In the genomic region with DNA sequence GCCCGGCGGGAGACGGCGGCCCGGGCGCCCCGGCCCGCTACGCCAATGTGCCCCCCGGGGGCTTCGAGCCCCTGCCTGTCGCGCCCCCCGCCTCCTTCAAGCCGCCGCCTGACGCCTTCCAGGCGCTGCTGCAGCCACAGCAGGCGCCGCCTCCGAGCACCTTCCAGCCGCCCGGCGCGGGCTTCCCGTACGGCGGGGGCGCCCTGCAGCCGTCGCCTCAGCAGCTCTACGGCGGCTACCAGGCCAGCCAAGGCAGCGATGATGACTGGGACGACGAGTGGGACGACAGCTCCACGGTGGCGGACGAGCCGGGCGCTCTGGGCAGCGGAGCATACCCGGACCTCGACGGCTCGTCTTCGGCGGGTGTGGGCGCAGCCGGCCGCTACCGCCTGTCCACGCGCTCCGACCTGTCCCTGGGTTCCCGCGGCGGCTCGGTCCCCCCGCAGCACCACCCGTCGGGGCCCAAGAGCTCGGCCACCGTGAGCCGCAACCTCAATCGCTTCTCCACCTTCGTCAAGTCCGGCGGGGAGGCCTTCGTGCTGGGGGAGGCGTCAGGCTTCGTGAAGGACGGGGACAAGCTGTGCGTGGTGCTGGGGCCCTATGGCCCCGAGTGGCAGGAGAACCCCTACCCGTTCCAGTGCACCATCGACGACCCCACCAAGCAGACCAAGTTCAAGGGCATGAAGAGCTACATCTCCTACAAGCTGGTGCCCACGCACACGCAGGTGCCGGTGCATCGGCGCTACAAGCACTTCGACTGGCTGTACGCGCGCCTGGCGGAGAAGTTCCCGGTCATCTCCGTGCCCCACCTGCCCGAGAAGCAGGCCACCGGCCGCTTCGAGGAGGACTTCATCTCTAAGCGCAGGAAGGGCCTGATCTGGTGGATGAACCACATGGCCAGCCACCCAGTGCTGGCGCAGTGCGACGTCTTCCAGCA, we compare ENCODE assay signal across 8 cellular contexts. TPM values are rescaled to one million over a fixed set of nuclear protein-coding genes. Genes with fewer than 3 reads are reported as not detected.
DNase-seq lines count a peak whose midpoint lies in the region; ATAC-seq, FAIRE-seq and TF ChIP-seq lines count a peak whose summit lies in the region.

No MANE protein-coding gene starts in this region.

- WGBS in A549 (ENCODE audit: missing lambda C conversion rate): 85% methylated on average over 47 of the region's 99 CpGs
- no CpG with 5 or more reads among the region's 99 CpGs for WGBS in iPS DF 6.9 (ENCODE audit: insufficient coverage, insufficient read length)

- CTCF ChIA-PET in A549 (lab: Yijun Ruan, JAX): interaction anchor here (0.6 to 4.7 kb wide), 47 partner anchors 8 to 641 kb away, joined by 3 to 89 read pairs (median 6); partner anchors contain the start of gene GPX8

- DNase-seq in A549 (ENCODE audit: low read depth in 1 of 2, low spot score in 1 of 2) (peak; percentile 17 to 28), T follicular helper cell (ENCODE audit: low read depth) (peak; percentile 30), ascending aorta (ENCODE audit: low spot score in 2 of 2) (peak in 1 of 2 donors; percentile 79), iPS DF 6.9 (ENCODE audit: low read depth, low spot score) (no peak)

- no peak for TF ChIP-seq RAD21 in A549 (conservative IDR thresholded peaks at IDR 0.05 in 1 of 2, IDR thresholded peaks at IDR 0.05 in 1 of 2)

- POLR2A ChIA-PET in A549 (lab: Yijun Ruan, JAX): interaction anchor here (0.6 to 2.7 kb wide), 2 partner anchors 204 to 641 kb away, joined by 5 to 11 read pairs; partner anchors contain the start of gene GPX8

- TF ChIP-seq EP300 in A549 (IDR thresholded peaks at IDR 0.05): no peak

- H3K4me2 ChIP-seq in A549: peak overlapping the region; percentile 92

- H3K4me3 ChIP-seq in A549 (peak overlapping the region; percentile 87), ascending aorta (peak overlapping the region; percentile 93 to 96), iPS DF 6.9 (ENCODE audit: low read length) (peak overlapping the region; percentile 88; the same call in 1 of the 2 replicates), skin epidermis (peak overlapping the region; percentile 76 to 98 (median 91))

- H3K4me1 ChIP-seq in A549: peaks cover 8% of the 10 kb centered on the region; the same call in 1 of the 3 replicates
- peaks cover 2 to 13% of the 10 kb centered on the region in 2 donors for H3K4me1 ChIP-seq in ascending aorta
- peaks cover 8% of the 10 kb centered on the region for H3K4me1 ChIP-seq in iPS DF 6.9 (ENCODE audit: control insufficient read depth, insufficient read depth, low read length)

- ATAC-seq in A549 (peak; percentile 65 to 69), GM19023 (IDR thresholded peaks at IDR 0.05; ENCODE audit: unreplicated experiment) (peak; percentile 32), HG03378 (IDR thresholded peaks at IDR 0.05; ENCODE audit: unreplicated experiment) (peak; percentile 19), GM18520 (IDR thresholded peaks at IDR 0.05; ENCODE audit: unreplicated experiment) (no peak)

- FAIRE-seq in A549 (lab: Jason Lieb, UNC): no peak

- H3K36me3 ChIP-seq in ascending aorta (peaks cover 0 to 26% of the 10 kb centered on the region in 2 donors), iPS DF 6.9 (ENCODE audit: control insufficient read depth, insufficient read depth, low read length) (no peaks in the 10 kb centered on the region)

- H3K27me3 ChIP-seq in ascending aorta (no peaks in the 10 kb centered on the region), iPS DF 6.9 (ENCODE audit: control insufficient read depth, insufficient read depth, low read length) (no peaks in the 10 kb centered on the region; the same call in 1 of the 2 replicates)

- TF ChIP-seq CTCF in A549 (IDR thresholded peaks at IDR 0.05) (no peak), ascending aorta (IDR thresholded peaks at IDR 0.05) (peak in 1 of 3 experiments; percentile 5)

- H3K27ac ChIP-seq in A549 (peak overlapping the region; percentile 79 to 98), ascending aorta (peak overlapping the region; percentile 95 to 97), iPS DF 6.9 (ENCODE audit: low read length) (no peak overlapping the region), skin epidermis (peak overlapping the region; percentile 79 to 99 (median 93))

- TF ChIP-seq POLR2A in A549 (IDR thresholded peaks at IDR 0.05; ENCODE audit: low read length): no peak

- intact Hi-C loops in ascending aorta (cut with DNase I): loop anchor here (1.0 to 10.0 kb wide), 4 partner anchors 128 to 636 kb away; no protein-coding TSS in a partner anchor

- H3K9me3 ChIP-seq in A549 (no peaks in the 10 kb centered on the region), ascending aorta (no peaks in the 10 kb centered on the region), iPS DF 6.9 (ENCODE audit: control insufficient read depth, insufficient read depth, low read length) (no peaks in the 10 kb centered on the region)

TF ChIP-seq in A549, 52 proteins besides CTCF, POLR2A, EP300 and RAD21:
- TF ChIP-seq RARB (CRISPR knock-in tag; IDR thresholded peaks at IDR 0.05): no peak
- TF ChIP-seq, protein P1, sequence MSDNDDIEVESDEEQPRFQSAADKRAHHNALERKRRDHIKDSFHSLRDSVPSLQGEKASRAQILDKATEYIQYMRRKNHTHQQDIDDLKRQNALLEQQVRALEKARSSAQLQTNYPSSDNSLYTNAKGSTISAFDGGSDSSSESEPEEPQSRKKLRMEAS (IDR thresholded peaks at IDR 0.05): 0 out of 2 replicates have a peak, but pooled peaks have one; percentile 1
- no peak for TF ChIP-seq ZSCAN20 (CRISPR knock-in tag; IDR thresholded peaks at IDR 0.05)

RNA-seq across cellular contexts. Expression of gene SNX18, which starts 0.9 kb away (rescaled TPM):
- polyA plus RNA-seq in A549 (2011; rRNA removed) (6.4 and 8.1 TPM in 2 replicates), A549 (2017; fragmentation: RNase III; extraction: RNeasy Plus Mini Kit Qiagen cat#74134 plus additional on column Dnase treatment) (6.5 to 7.5 TPM (median 7.1 TPM) in 3 replicates)
- 6.1 and 7.5 TPM in 2 replicates for polyA plus RNA-seq in A549 (2012; cell fraction: cytosol; rRNA removed)
- 3.6 and 6.4 TPM in 2 replicates for polyA plus RNA-seq in A549 (2012; cell fraction: nucleus; rRNA removed)
- polyA minus RNA-seq in A549 (2011; rRNA and poly(A)+ RNA removed): 7.5 and 8.2 TPM in 2 replicates
- 200 TPM for total RNA-seq in ascending aorta
